ENCODE assay signal across 10 cellular contexts in genomic region chr1:204623894-204624361, GRCh38.
A peak's percentile ranks its signal among the peaks of the same experiment; 100 is the strongest.
DNase-seq lines count a peak whose midpoint lies in the region; ATAC-seq and TF ChIP-seq lines count a peak whose summit lies in the region.
"Had no signal": no experiment of that assay in that cellular context is flagged by ENCODE, and none has a peak within 500 bp of the region (broad histone marks: within the 10 kb centered on the region; RNA-seq: fewer than 3 reads in every experiment).

No MANE protein-coding gene starts in this region.

- POLR2A ChIA-PET in HEK293T (lab: Yijun Ruan, JAX): interaction anchor here (1.0 kb wide), 1 partner anchor 109 kb away, joined by 3 read pairs; no protein-coding TSS in a partner anchor

- H3K27me3 Mint-ChIP-seq in T-helper 17 cell: peaks cover 13% of the 10 kb centered on the region

- H3K4me1 Mint-ChIP-seq in T-helper 17 cell: peaks cover 4% of the 10 kb centered on the region

- DNase-seq in D341Med (ENCODE audit: low spot score) (peak; percentile 73), HEK293T (ENCODE audit: extremely low spot score) (peak; percentile 58), T-helper 17 cell (no peak), left kidney (ENCODE audit: low read depth, low spot score) (peak; percentile 78), UCSD-AML1 (lab: John Stamatoyannopoulos, UW; ENCODE audit: unreplicated experiment) (no peak), COLO829 (ENCODE audit: low spot score) (no peak)
- DNase-seq: hippocampal formation had no signal

- no peak overlapping the region for H3K27ac Mint-ChIP-seq in T-helper 17 cell

- H3K4me3 Mint-ChIP-seq in T-helper 17 cell: no peak overlapping the region

- CTCF ChIA-PET in HEK293T (lab: Yijun Ruan, JAX): interaction anchor here (0.6 to 1.8 kb wide), 4 partner anchors 9 to 377 kb away, joined by 3 to 7 read pairs (median 4); no protein-coding TSS in a partner anchor

- ATAC-seq in T-helper 17 cell (peak; percentile 54), GM18868 (IDR thresholded peaks at IDR 0.05; ENCODE audit: unreplicated experiment) (no peak), GM21390 (IDR thresholded peaks at IDR 0.05; ENCODE audit: unreplicated experiment) (no peak)

- no peaks in the 10 kb centered on the region for H3K9me3 ChIP-seq in T-helper 17 cell (ENCODE audit: control insufficient read depth, low read length, poor library complexity, severe bottlenecking)
- H3K9me3 ChIP-seq: adrenal gland had no signal

- H3K36me3 Mint-ChIP-seq in T-helper 17 cell (ENCODE audit: low read depth): peaks cover 3% of the 10 kb centered on the region

TF ChIP-seq in HEK293T, 16 proteins besides CTCF, POLR2A, EP300 and RAD21:
- TF ChIP-seq HDGF (IDR thresholded peaks at IDR 0.05; ENCODE audit: borderline replicate concordance) (0 out of 2 replicates have a peak, but pooled peaks have one; percentile 27), FOXK2 (IDR thresholded peaks at IDR 0.05) (no peak)

Comparison
In these comparisons a context has a peak if more than half of its experiments do, and no peak if none do; other contexts are left out.
1. DNase-seq: peak in D341Med (single experiment), HEK293T (single experiment) and left kidney (single experiment); none in T-helper 17 cell (0 of 3), UCSD-AML1 (single experiment) and COLO829 (single experiment).